Comparison of ENCODE assay signal across 1 cellular context in the genomic region with DNA sequence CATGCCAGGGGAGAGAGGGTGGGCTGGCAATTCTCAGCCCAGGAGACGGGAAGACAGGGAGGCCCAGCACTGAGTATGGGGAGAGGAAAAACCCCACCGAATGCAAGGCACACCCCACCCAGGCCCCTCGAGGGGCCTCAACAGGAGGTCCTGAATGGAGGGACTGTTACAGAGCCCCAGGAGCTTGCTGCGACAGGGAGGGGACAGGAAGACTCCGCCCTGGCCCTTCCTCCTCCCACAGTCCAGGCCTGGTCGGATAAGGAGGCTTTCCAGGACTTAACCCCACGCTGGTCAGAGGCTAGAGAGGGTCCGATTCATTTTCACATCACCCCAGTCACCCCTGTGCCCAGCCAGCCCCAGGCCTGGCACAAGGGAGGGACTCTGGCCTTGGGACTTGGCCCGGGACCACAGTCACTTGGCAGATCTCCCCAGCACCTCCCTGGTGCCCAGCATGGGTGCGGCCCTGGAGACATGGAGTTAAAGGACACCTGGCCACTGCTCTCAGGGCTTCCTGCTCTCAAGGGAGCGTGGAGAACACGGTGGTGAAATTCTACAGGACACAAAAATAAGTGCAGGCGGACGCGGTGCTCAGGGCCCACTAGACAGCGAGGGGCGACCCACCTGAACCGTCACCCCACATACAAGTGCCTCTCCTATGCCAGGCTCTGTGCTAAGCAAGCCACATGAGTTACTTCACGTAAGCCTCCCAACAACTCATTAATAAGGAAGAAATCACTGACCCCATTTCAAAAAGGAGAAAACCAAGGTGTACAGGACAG.
TF ChIP-seq lines count a peak whose summit lies in the region.

No MANE protein-coding gene starts in this region.

TF ChIP-seq in HepG2, 621 proteins besides CTCF, POLR2A, EP300 and RAD21 (continued from another document):
- TF ChIP-seq, protein P1, sequence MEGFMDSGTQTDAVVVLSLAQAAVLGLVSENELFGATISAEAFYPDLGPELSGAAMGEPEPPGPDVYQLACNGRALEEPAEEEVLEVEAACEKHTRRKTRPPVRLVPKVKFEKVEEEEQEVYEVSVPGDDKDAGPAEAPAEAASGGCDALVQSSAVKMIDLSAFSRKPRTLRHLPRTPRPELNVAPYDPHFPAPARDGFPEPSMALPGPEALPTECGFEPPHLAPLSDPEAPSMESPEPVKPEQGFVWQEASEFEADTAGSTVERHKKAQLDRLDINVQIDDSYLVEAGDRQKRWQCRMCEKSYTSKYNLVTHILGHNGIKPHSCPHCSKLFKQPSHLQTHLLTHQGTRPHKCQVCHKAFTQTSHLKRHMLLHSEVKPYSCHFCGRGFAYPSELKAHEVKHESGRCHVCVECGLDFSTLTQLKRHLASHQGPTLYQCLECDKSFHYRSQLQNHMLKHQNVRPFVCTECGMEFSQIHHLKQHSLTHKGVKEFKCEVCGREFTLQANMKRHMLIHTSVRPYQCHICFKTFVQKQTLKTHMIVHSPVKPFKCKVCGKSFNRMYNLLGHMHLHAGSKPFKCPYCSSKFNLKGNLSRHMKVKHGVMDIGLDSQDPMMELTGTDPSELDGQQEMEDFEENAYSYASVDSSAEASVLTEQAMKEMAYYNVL (CRISPR knock-in tag; IDR thresholded peaks at IDR 0.05; ENCODE audit: borderline replicate concordance): 0 out of 2 replicates have a peak, but pooled peaks have one; percentile 29
- TF ChIP-seq NFKB2 (CRISPR knock-in tag; IDR thresholded peaks at IDR 0.05; ENCODE audit: borderline replicate concordance) (no peak), ZNF556 (CRISPR knock-in tag; IDR thresholded peaks at IDR 0.05; ENCODE audit: borderline replicate concordance) (0 out of 2 replicates have a peak, but pooled peaks have one; percentile 41), SP5 (CRISPR knock-in tag; IDR thresholded peaks at IDR 0.05; ENCODE audit: borderline replicate concordance, low read depth) (peak; percentile 26; the same call in 1 of the 2 replicates), MTA3 (CRISPR knock-in tag; IDR thresholded peaks at IDR 0.05) (no peak), ETV5 (CRISPR knock-in tag; IDR thresholded peaks at IDR 0.05; ENCODE audit: borderline replicate concordance) (0 out of 2 replicates have a peak, but pooled peaks have one; percentile 35), ZEB1 (IDR thresholded peaks at IDR 0.05; ENCODE audit: insufficient replicate concordance, low read depth) (no peak), GABPB1 (CRISPR knock-in tag; IDR thresholded peaks at IDR 0.05) (0 out of 2 replicates have a peak, but pooled peaks have one; percentile 21), NPAS2 (CRISPR knock-in tag; IDR thresholded peaks at IDR 0.05; ENCODE audit: borderline replicate concordance) (no peak), ZFY (CRISPR knock-in tag; IDR thresholded peaks at IDR 0.05) (peak; percentile 9; the same call in 1 of the 2 replicates), XBP1 (CRISPR knock-in tag; IDR thresholded peaks at IDR 0.05) (no peak), ZNF264 (CRISPR knock-in tag; IDR thresholded peaks at IDR 0.05) (no peak), KMT2A (CRISPR knock-in tag; IDR thresholded peaks at IDR 0.05) (no peak), HNRNPL (IDR thresholded peaks at IDR 0.05; ENCODE audit: low read depth, low read length) (peak; percentile 82; the same call in 1 of the 2 replicates), ZSCAN31 (CRISPR knock-in tag; IDR thresholded peaks at IDR 0.05; ENCODE audit: low read depth) (no peak), ZFX (CRISPR knock-in tag; IDR thresholded peaks at IDR 0.05; ENCODE audit: low read depth) (peak; percentile 53; the same call in 1 of the 2 replicates), ZBTB1 (CRISPR knock-in tag; IDR thresholded peaks at IDR 0.05; ENCODE audit: borderline replicate concordance) (no peak)
- TF ChIP-seq, protein P2, sequence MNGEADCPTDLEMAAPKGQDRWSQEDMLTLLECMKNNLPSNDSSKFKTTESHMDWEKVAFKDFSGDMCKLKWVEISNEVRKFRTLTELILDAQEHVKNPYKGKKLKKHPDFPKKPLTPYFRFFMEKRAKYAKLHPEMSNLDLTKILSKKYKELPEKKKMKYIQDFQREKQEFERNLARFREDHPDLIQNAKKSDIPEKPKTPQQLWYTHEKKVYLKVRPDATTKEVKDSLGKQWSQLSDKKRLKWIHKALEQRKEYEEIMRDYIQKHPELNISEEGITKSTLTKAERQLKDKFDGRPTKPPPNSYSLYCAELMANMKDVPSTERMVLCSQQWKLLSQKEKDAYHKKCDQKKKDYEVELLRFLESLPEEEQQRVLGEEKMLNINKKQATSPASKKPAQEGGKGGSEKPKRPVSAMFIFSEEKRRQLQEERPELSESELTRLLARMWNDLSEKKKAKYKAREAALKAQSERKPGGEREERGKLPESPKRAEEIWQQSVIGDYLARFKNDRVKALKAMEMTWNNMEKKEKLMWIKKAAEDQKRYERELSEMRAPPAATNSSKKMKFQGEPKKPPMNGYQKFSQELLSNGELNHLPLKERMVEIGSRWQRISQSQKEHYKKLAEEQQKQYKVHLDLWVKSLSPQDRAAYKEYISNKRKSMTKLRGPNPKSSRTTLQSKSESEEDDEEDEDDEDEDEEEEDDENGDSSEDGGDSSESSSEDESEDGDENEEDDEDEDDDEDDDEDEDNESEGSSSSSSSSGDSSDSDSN (CRISPR knock-in tag; IDR thresholded peaks at IDR 0.05): 0 out of 2 replicates have a peak, but pooled peaks have one; percentile 1
- TF ChIP-seq, protein P3, sequence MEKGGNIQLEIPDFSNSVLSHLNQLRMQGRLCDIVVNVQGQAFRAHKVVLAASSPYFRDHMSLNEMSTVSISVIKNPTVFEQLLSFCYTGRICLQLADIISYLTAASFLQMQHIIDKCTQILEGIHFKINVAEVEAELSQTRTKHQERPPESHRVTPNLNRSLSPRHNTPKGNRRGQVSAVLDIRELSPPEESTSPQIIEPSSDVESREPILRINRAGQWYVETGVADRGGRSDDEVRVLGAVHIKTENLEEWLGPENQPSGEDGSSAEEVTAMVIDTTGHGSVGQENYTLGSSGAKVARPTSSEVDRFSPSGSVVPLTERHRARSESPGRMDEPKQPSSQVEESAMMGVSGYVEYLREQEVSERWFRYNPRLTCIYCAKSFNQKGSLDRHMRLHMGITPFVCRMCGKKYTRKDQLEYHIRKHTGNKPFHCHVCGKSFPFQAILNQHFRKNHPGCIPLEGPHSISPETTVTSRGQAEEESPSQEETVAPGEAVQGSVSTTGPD (CRISPR knock-in tag; IDR thresholded peaks at IDR 0.05): no peak
- TF ChIP-seq, protein P4, sequence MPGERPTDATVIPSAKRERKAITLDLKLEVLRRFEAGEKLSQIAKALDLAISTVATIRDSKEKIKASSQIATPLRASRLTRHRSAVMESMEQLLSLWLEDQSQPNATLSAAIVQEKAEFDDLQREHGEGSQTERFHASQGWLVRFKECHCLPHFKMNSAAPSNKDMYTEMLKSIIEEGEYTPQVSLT (CRISPR knock-in tag; IDR thresholded peaks at IDR 0.05; ENCODE audit: borderline replicate concordance, low read depth): no peak
- TF ChIP-seq, protein P5, sequence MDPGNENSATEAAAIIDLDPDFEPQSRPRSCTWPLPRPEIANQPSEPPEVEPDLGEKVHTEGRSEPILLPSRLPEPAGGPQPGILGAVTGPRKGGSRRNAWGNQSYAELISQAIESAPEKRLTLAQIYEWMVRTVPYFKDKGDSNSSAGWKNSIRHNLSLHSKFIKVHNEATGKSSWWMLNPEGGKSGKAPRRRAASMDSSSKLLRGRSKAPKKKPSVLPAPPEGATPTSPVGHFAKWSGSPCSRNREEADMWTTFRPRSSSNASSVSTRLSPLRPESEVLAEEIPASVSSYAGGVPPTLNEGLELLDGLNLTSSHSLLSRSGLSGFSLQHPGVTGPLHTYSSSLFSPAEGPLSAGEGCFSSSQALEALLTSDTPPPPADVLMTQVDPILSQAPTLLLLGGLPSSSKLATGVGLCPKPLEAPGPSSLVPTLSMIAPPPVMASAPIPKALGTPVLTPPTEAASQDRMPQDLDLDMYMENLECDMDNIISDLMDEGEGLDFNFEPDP (CRISPR knock-in tag; conservative IDR thresholded peaks at IDR 0.05): no peak
- TF ChIP-seq, protein P6, sequence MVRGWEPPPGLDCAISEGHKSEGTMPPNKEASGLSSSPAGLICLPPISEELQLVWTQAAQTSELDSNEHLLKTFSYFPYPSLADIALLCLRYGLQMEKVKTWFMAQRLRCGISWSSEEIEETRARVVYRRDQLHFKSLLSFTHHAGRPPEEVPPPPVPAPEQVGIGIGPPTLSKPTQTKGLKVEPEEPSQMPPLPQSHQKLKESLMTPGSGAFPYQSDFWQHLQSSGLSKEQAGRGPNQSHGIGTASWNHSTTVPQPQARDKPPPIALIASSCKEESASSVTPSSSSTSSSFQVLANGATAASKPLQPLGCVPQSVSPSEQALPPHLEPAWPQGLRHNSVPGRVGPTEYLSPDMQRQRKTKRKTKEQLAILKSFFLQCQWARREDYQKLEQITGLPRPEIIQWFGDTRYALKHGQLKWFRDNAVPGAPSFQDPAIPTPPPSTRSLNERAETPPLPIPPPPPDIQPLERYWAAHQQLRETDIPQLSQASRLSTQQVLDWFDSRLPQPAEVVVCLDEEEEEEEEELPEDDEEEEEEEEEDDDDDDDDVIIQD (CRISPR knock-in tag; IDR thresholded peaks at IDR 0.05; ENCODE audit: low read depth): 0 out of 2 replicates have a peak, but pooled peaks have one; percentile 10
- TF ChIP-seq, protein P7, sequence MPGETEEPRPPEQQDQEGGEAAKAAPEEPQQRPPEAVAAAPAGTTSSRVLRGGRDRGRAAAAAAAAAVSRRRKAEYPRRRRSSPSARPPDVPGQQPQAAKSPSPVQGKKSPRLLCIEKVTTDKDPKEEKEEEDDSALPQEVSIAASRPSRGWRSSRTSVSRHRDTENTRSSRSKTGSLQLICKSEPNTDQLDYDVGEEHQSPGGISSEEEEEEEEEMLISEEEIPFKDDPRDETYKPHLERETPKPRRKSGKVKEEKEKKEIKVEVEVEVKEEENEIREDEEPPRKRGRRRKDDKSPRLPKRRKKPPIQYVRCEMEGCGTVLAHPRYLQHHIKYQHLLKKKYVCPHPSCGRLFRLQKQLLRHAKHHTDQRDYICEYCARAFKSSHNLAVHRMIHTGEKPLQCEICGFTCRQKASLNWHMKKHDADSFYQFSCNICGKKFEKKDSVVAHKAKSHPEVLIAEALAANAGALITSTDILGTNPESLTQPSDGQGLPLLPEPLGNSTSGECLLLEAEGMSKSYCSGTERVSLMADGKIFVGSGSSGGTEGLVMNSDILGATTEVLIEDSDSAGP (CRISPR knock-in tag; IDR thresholded peaks at IDR 0.05; ENCODE audit: borderline replicate concordance): no peak; the same call in 1 of the 2 replicates
- TF ChIP-seq, protein P8, sequence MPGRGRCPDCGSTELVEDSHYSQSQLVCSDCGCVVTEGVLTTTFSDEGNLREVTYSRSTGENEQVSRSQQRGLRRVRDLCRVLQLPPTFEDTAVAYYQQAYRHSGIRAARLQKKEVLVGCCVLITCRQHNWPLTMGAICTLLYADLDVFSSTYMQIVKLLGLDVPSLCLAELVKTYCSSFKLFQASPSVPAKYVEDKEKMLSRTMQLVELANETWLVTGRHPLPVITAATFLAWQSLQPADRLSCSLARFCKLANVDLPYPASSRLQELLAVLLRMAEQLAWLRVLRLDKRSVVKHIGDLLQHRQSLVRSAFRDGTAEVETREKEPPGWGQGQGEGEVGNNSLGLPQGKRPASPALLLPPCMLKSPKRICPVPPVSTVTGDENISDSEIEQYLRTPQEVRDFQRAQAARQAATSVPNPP (CRISPR knock-in tag; IDR thresholded peaks at IDR 0.05): no peak
- TF ChIP-seq, protein P9, sequence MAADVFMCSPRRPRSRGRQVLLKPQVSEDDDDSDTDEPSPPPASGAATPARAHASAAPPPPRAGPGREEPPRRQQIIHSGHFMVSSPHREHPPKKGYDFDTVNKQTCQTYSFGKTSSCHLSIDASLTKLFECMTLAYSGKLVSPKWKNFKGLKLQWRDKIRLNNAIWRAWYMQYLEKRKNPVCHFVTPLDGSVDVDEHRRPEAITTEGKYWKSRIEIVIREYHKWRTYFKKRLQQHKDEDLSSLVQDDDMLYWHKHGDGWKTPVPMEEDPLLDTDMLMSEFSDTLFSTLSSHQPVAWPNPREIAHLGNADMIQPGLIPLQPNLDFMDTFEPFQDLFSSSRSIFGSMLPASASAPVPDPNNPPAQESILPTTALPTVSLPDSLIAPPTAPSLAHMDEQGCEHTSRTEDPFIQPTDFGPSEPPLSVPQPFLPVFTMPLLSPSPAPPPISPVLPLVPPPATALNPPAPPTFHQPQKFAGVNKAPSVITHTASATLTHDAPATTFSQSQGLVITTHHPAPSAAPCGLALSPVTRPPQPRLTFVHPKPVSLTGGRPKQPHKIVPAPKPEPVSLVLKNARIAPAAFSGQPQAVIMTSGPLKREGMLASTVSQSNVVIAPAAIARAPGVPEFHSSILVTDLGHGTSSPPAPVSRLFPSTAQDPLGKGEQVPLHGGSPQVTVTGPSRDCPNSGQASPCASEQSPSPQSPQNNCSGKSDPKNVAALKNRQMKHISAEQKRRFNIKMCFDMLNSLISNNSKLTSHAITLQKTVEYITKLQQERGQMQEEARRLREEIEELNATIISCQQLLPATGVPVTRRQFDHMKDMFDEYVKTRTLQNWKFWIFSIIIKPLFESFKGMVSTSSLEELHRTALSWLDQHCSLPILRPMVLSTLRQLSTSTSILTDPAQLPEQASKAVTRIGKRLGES (CRISPR knock-in tag; IDR thresholded peaks at IDR 0.05; ENCODE audit: borderline replicate concordance): no peak
- TF ChIP-seq, protein P10, sequence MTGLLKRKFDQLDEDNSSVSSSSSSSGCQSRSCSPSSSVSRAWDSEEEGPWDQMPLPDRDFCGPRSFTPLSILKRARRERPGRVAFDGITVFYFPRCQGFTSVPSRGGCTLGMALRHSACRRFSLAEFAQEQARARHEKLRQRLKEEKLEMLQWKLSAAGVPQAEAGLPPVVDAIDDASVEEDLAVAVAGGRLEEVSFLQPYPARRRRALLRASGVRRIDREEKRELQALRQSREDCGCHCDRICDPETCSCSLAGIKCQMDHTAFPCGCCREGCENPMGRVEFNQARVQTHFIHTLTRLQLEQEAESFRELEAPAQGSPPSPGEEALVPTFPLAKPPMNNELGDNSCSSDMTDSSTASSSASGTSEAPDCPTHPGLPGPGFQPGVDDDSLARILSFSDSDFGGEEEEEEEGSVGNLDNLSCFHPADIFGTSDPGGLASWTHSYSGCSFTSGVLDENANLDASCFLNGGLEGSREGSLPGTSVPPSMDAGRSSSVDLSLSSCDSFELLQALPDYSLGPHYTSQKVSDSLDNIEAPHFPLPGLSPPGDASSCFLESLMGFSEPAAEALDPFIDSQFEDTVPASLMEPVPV (CRISPR knock-in tag; IDR thresholded peaks at IDR 0.05): no peak
TF ChIP-seq in HepG2: peak in this region for 33.
